Comparison of ENCODE assay signal across 8 cellular contexts in the genomic region with DNA sequence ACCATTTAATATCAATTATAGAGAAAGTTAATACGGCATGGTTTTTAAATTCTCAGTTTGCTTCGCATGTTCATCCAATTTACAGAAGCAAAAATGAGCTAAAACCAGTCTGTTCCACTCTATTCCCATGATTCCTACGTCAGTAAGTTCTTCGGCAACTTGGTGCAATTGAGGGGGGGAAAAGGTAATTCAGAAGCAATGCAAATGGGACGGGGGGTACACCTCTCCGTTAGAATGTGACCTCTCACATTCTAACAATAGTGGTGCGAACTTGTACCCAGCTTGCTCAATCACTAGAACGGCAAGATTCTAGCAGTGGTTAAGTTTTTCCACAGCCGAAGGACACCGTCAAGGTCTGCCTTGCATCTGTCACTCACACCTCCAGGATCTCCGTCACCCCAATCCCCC. TPM values are rescaled to one million over a fixed set of nuclear protein-coding genes. Genes with fewer than 3 reads are reported as not detected.
DNase-seq lines count a peak whose midpoint lies in the region; ATAC-seq and TF ChIP-seq lines count a peak whose summit lies in the region.

No MANE protein-coding gene starts in this region.

- H3K4me1 Mint-ChIP-seq in H9 = peaks cover 12 to 14% of the 10 kb centered on the region in 2 experiments
- H3K4me1 Mint-ChIP-seq in activated B cell treated with CpG ODN at 0.5 μM for 24 hours = peaks cover 12% of the 10 kb centered on the region

- POLR2A ChIA-PET in activated B cell treated with CpG ODN at 0.5 μM for 24 hours (lab: Charles Lee) = interaction anchor here (2.5 to 3.0 kb wide), 2 partner anchors 169 to 296 kb away, joined by 9 to 10 read pairs; a partner anchor contains a TSS

- H3K27ac Mint-ChIP-seq in H9 (peak overlapping the region; percentile 52 to 95 (median 94); a peak in 6 of 7 replicates), activated B cell treated with CpG ODN at 0.5 μM for 24 hours (peak overlapping the region; percentile 74)

- WGBS in H9 (ENCODE audit: extremely low coverage, insufficient read length, low lambda C conversion rate) = no CpG with 5 or more reads among the region's 11 CpGs

- TF ChIP-seq CTCF in H9 (conservative IDR thresholded peaks at IDR 0.05) (no peak), activated B cell treated with CpG ODN at 0.5 μM for 24 hours (IDR thresholded peaks at IDR 0.05) (no peak)

- H3K9ac ChIP-seq in H9 (ENCODE audit: extremely low read depth, insufficient read length, low read length) (peak overlapping the region; percentile 96), rectal smooth muscle tissue (ENCODE audit: low read length) (peak overlapping the region; percentile 94)

- H2BK20ac ChIP-seq in H9 (ENCODE audit: low read depth, low read length, poor library complexity, severe bottlenecking) = no peak overlapping the region

- H3K27me3 ChIP-seq in ACC112 (ENCODE audit: insufficient read depth, low read length) = no peaks in the 10 kb centered on the region
- H3K27me3 ChIP-seq in H9 (ENCODE audit: insufficient read depth, low read length) = no peaks in the 10 kb centered on the region
- H3K27me3 ChIP-seq in rectal smooth muscle tissue (ENCODE audit: control insufficient read depth, insufficient read depth, low read length) = no peaks in the 10 kb centered on the region

- no peak overlapping the region for H4K5ac ChIP-seq in H9 (ENCODE audit: insufficient read length, low read depth, low read length)

- H3K4me3 ChIP-seq in ACC112 (ENCODE audit: low read depth, low read length) = peak overlapping the region; percentile 82
- peak overlapping the region; percentile 98 for H3K4me3 ChIP-seq in rectal smooth muscle tissue (ENCODE audit: low read length)

- no peaks in the 10 kb centered on the region for H4K20me1 ChIP-seq in H9 (ENCODE audit: control insufficient read depth, insufficient read depth, insufficient read length)

- H3K56ac ChIP-seq in H9 (ENCODE audit: insufficient read length, low read depth, low read length) = no peak overlapping the region

- H3K27ac ChIP-seq in ACC112 (ENCODE audit: low read depth, low read length) (no peak overlapping the region), H9 (ENCODE audit: insufficient read length, low read depth, low read length) (peak overlapping the region; percentile 25), rectal smooth muscle tissue (ENCODE audit: low read depth, low read length) (no peak overlapping the region)

- no peak overlapping the region for H2BK120ac ChIP-seq in H9 (ENCODE audit: low read depth, low read length, poor library complexity, severe bottlenecking)

- H3K4me1 ChIP-seq in ACC112 (ENCODE audit: control insufficient read depth, insufficient read depth, low read length, unreplicated experiment) (peaks cover 9% of the 10 kb centered on the region), H9 (ENCODE audit: insufficient read depth, low read length) (no peaks in the 10 kb centered on the region), rectal smooth muscle tissue (ENCODE audit: control insufficient read depth, insufficient read depth, low read length) (no peaks in the 10 kb centered on the region)

- H3K9me3 Mint-ChIP-seq in H9 (no peaks in the 10 kb centered on the region), activated B cell treated with CpG ODN at 0.5 μM for 24 hours (no peaks in the 10 kb centered on the region)

- H3K79me1 ChIP-seq in H9 (ENCODE audit: insufficient read depth, low read depth, low read length, poor library complexity, severe bottlenecking) = no peaks in the 10 kb centered on the region

- no peaks in the 10 kb centered on the region for H3K9me3 ChIP-seq in H9 (ENCODE audit: control insufficient read depth, low read depth, low read length)

- H2AFZ ChIP-seq in ACC112 (ENCODE audit: low read length, unreplicated experiment) (peak overlapping the region; percentile 97), H9 (ENCODE audit: low read length) (peak overlapping the region; percentile 33)

- no peak for DNase-seq in H9
- no peak for DNase-seq in activated B cell treated with CpG ODN at 0.5 μM for 24 hours
- DNase-seq in glomerular visceral epithelial cell (ENCODE audit: extremely low spot score) = peak; percentile 11
- DNase-seq in NCI-H2081 (lab: John Stamatoyannopoulos, UW) = no peak
- no peak for DNase-seq in activated CD4-positive, CD25-positive, alpha-beta regulatory T cell treated with anti-CD3 and anti-CD28 coated beads, Interleukin-2, amount 50 U/mL, for 72 hours

- no peak overlapping the region for H2BK15ac ChIP-seq in H9 (ENCODE audit: low read depth, low read length)

- peaks cover 4% of the 10 kb centered on the region for H3K23me2 ChIP-seq in H9 (ENCODE audit: insufficient read length, low read depth, low read length, poor library complexity, severe bottlenecking)

- no peak overlapping the region for H4K8ac ChIP-seq in H9 (replicated peaks; ENCODE audit: insufficient read length, low read depth, low read length)

- H3K14ac ChIP-seq in H9 (ENCODE audit: insufficient read depth, low read length) = peak overlapping the region; percentile 21

- ATAC-seq in activated B cell treated with CpG ODN at 0.5 μM for 24 hours (ENCODE audit: low read depth) = no peak
- ATAC-seq in GM19467 (IDR thresholded peaks at IDR 0.05; ENCODE audit: unreplicated experiment) = no peak

- H3K27me3 Mint-ChIP-seq in H9 (ENCODE audit: low read depth) = no peaks in the 10 kb centered on the region
- H3K27me3 Mint-ChIP-seq in activated B cell treated with CpG ODN at 0.5 μM for 24 hours = no peaks in the 10 kb centered on the region

- no peak overlapping the region for H2BK5ac ChIP-seq in H9 (ENCODE audit: insufficient read length, low read length)

- no peak overlapping the region for H3K18ac ChIP-seq in H9 (ENCODE audit: insufficient read length, low read depth, low read length)

- H3K4me3 Mint-ChIP-seq in H9 (peak overlapping the region; percentile 94 to 95), activated B cell treated with CpG ODN at 0.5 μM for 24 hours (peak overlapping the region; percentile 90)

- peaks cover 4% of the 10 kb centered on the region for H3K79me2 ChIP-seq in ACC112 (ENCODE audit: control insufficient read depth, insufficient read depth, low read length, unreplicated experiment)
- peaks cover 11% of the 10 kb centered on the region; the same call in 1 of the 2 replicates for H3K79me2 ChIP-seq in H9 (ENCODE audit: insufficient read depth, low read length)

- H4K91ac ChIP-seq in H9 (ENCODE audit: insufficient read length, low read depth, low read length) = no peak overlapping the region

- intact Hi-C loops in activated B cell treated with CpG ODN at 0.5 μM for 24 hours (cut with micrococcal nuclease) = loop anchor here (1.0 kb wide), 2 partner anchors 26 to 169 kb away; a partner anchor contains a TSS

- H3K23ac ChIP-seq in H9 (ENCODE audit: insufficient read length, low read depth, low read length) = peak overlapping the region; percentile 71

- no peak overlapping the region for H2AK5ac ChIP-seq in H9 (ENCODE audit: insufficient read length, low read length)

- no peak overlapping the region for H3T11ph ChIP-seq in H9 (ENCODE audit: low read length)

- H3K36me3 Mint-ChIP-seq in H9 (ENCODE audit: insufficient read depth in 1 of 3, low read depth in 3 of 3) = peaks cover 4 to 14% (median 7%) of the 10 kb centered on the region in 3 experiments; a peak in 6 of 7 replicates
- H3K36me3 Mint-ChIP-seq in activated B cell treated with CpG ODN at 0.5 μM for 24 hours (ENCODE audit: low read depth) = peaks cover 8% of the 10 kb centered on the region

- H3K4ac ChIP-seq in H9 (ENCODE audit: low read depth, low read length) = no peak overlapping the region

- H3K4me2 ChIP-seq in H9 (ENCODE audit: insufficient read depth, insufficient read length, low read length) = peak overlapping the region; percentile 100

- H3K36me3 ChIP-seq in ACC112 (ENCODE audit: insufficient read depth, low read length) (no peaks in the 10 kb centered on the region), rectal smooth muscle tissue (ENCODE audit: control insufficient read depth, insufficient read depth, low read length) (no peaks in the 10 kb centered on the region)

- no peak overlapping the region for H2BK12ac ChIP-seq in H9 (ENCODE audit: insufficient read length, low read depth, low read length)

- CTCF ChIA-PET in activated B cell treated with CpG ODN at 0.5 μM for 24 hours (lab: Charles Lee) = no interaction called here

RNA-seq across cellular contexts. Expression of a gene that starts 0.7 kb away (rescaled TPM):
- total RNA-seq in H9 (2021) (39.2 and 47.3 TPM in 2 replicates), activated B cell treated with CpG ODN at 0.5 μM for 24 hours (6.7 and 9.6 TPM in 2 replicates)

RNA-seq across cellular contexts. Expression of a gene that starts 25.9 kb away (rescaled TPM):
- total RNA-seq in H9 (2021) (25.2 and 32.2 TPM in 2 replicates), activated B cell treated with CpG ODN at 0.5 μM for 24 hours (5.6 and 7.0 TPM in 2 replicates)
